In genomic region chr11:10580625-10581024, GRCh38 we compare ENCODE assay signal across 23 cellular contexts. TPM values are rescaled to one million over a fixed set of nuclear protein-coding genes. Genes with fewer than 3 reads are reported as not detected.
DNase-seq lines count a peak whose midpoint lies in the region; TF ChIP-seq lines count a peak whose summit lies in the region.
"Had no signal": no experiment of that assay in that cellular context is flagged by ENCODE, and none has a peak within 500 bp of the region (broad histone marks: within the 10 kb centered on the region; RNA-seq: fewer than 3 reads in every experiment).

No MANE protein-coding gene starts in this region.

- no peaks in the 10 kb centered on the region for H3K36me3 Mint-ChIP-seq in activated naive CD8-positive, alpha-beta T cell treated with anti-CD3 and anti-CD28 coated beads for 36 hours
- H3K36me3 Mint-ChIP-seq: activated naive CD8-positive, alpha-beta T cell treated with anti-CD3 and anti-CD28 coated beads, Interleukin-2, amount 10 ng/mL, durations not matched to agents 7 days and 5 days had no signal

- H3K4me3 Mint-ChIP-seq in activated naive CD8-positive, alpha-beta T cell treated with anti-CD3 and anti-CD28 coated beads for 36 hours: no peak overlapping the region
- H3K4me3 Mint-ChIP-seq: activated naive CD8-positive, alpha-beta T cell treated with anti-CD3 and anti-CD28 coated beads, Interleukin-2, amount 10 ng/mL, durations not matched to agents 7 days and 5 days; activated T-helper 1 cell treated with anti-CD3 and anti-CD28 coated beads, Interleukin-12 subunit alpha, Interleukin-12 subunit beta, Interleukin-2, Interleukin-4 antibody, amounts not matched to agents 30 ng/mL and 10 ng/mL and 1 ng/mL, durations not matched to agents 14 hours and 24 hours and 36 hours had no signal

- H3K4me3 ChIP-seq in vagina: no peak overlapping the region
- H3K4me3 ChIP-seq: gastrocnemius medialis, pancreas, smooth muscle cell had no signal

- H3K27me3 ChIP-seq in vagina: no peaks in the 10 kb centered on the region
- H3K27me3 ChIP-seq: brain microvascular endothelial cell, gastrocnemius medialis, pancreas had no signal

- H3K9me3 Mint-ChIP-seq in activated naive CD8-positive, alpha-beta T cell treated with anti-CD3 and anti-CD28 coated beads for 36 hours: no peaks in the 10 kb centered on the region
- H3K9me3 Mint-ChIP-seq: activated naive CD8-positive, alpha-beta T cell treated with anti-CD3 and anti-CD28 coated beads, Interleukin-2, amount 10 ng/mL, durations not matched to agents 7 days and 5 days; activated T-helper 1 cell treated with anti-CD3 and anti-CD28 coated beads, Interleukin-12 subunit alpha, Interleukin-12 subunit beta, Interleukin-2, Interleukin-4 antibody, amounts not matched to agents 30 ng/mL and 10 ng/mL and 1 ng/mL, durations not matched to agents 14 hours and 24 hours and 36 hours had no signal

- H3K27me3 Mint-ChIP-seq in activated naive CD8-positive, alpha-beta T cell treated with anti-CD3 and anti-CD28 coated beads for 36 hours: peaks cover 7% of the 10 kb centered on the region

- H3K4me1 ChIP-seq in vagina: peaks cover 36% of the 10 kb centered on the region

- TF ChIP-seq POLR2A in vagina (IDR thresholded peaks at IDR 0.05): no peak

- H3K27ac ChIP-seq in cingulate gyrus (ENCODE audit: low read depth, low read length) (peak overlapping the region; percentile 2), vagina (peak overlapping the region; percentile 28)
- H3K27ac ChIP-seq: brain microvascular endothelial cell, epithelial cell of prostate, RWPE1 had no signal

- peaks cover 0 to 27% of the 10 kb centered on the region in 2 donors for H3K36me3 ChIP-seq in vagina
- H3K36me3 ChIP-seq: brain microvascular endothelial cell, gastrocnemius medialis, pancreas had no signal

- intact Hi-C loops in vagina (cut with DNase I): no loop called here

- DNase-seq in islet precursor cell: peak; percentile 5
- DNase-seq in pulmonary artery endothelial cell (ENCODE audit: low read depth, low spot score): peak; percentile 67
- peak in 1 of 2 donors; percentile 37 for DNase-seq in vagina (ENCODE audit: extremely low spot score in 2 of 2)
- no peak for DNase-seq in activated naive CD8-positive, alpha-beta T cell treated with anti-CD3 and anti-CD28 coated beads for 36 hours
- DNase-seq in stimulated activated naive CD4-positive, alpha-beta T cell treated with Interleukin-2 at 50 U/mL for 16 hours (lab: John Stamatoyannopoulos, UW): no peak
- no peak for DNase-seq in NCI-H1417 treated with DMSO at 0.1 percent for 48 hours (lab: John Stamatoyannopoulos, UW)
- DNase-seq: activated CD4-positive, alpha-beta T cell treated with anti-CD3 and anti-CD28 coated beads for 1 hour; activated naive CD8-positive, alpha-beta T cell treated with anti-CD3 and anti-CD28 coated beads, Interleukin-2, amount 10 ng/mL, durations not matched to agents 7 days and 5 days; brain microvascular endothelial cell; Calu3; Karpas-422; NCI-H2171; NCI-H526; pancreas; stimulated activated CD4-positive, alpha-beta T cell treated with anti-CD3 and anti-CD28 coated beads, Interleukin-4, amount 100 ng/mL, for 24 hours; SW 1271 had no signal

- TF ChIP-seq CTCF in vagina (IDR thresholded peaks at IDR 0.05): no peak

- H3K9me3 ChIP-seq in vagina: no peaks in the 10 kb centered on the region
- H3K9me3 ChIP-seq: gastrocnemius medialis, pancreas had no signal

- no peaks in the 10 kb centered on the region for H3K4me1 Mint-ChIP-seq in activated naive CD8-positive, alpha-beta T cell treated with anti-CD3 and anti-CD28 coated beads for 36 hours
- H3K4me1 Mint-ChIP-seq: activated naive CD8-positive, alpha-beta T cell treated with anti-CD3 and anti-CD28 coated beads, Interleukin-2, amount 10 ng/mL, durations not matched to agents 7 days and 5 days had no signal

- H3K27ac Mint-ChIP-seq in activated naive CD8-positive, alpha-beta T cell treated with anti-CD3 and anti-CD28 coated beads for 36 hours: no peak overlapping the region
- H3K27ac Mint-ChIP-seq: activated naive CD8-positive, alpha-beta T cell treated with anti-CD3 and anti-CD28 coated beads, Interleukin-2, amount 10 ng/mL, durations not matched to agents 7 days and 5 days; activated T-helper 1 cell treated with anti-CD3 and anti-CD28 coated beads, Interleukin-12 subunit alpha, Interleukin-12 subunit beta, Interleukin-2, Interleukin-4 antibody, amounts not matched to agents 30 ng/mL and 10 ng/mL and 1 ng/mL, durations not matched to agents 14 hours and 24 hours and 36 hours had no signal

RNA-seq across cellular contexts. Expression of gene LYVE1, which starts 12.2 kb away (rescaled TPM):
- total RNA-seq in pulmonary artery endothelial cell (0.81 and 2.2 TPM in 2 replicates), vagina (62.9 TPM)
- total RNA-seq in activated naive CD8-positive, alpha-beta T cell treated with anti-CD3 and anti-CD28 coated beads for 36 hours: not detected
- total RNA-seq: activated naive CD8-positive, alpha-beta T cell treated with anti-CD3 and anti-CD28 coated beads, Interleukin-2, amount 10 ng/mL, durations not matched to agents 7 days and 5 days; activated T-helper 1 cell treated with anti-CD3 and anti-CD28 coated beads, Interleukin-12 subunit alpha, Interleukin-12 subunit beta, Interleukin-2, Interleukin-4 antibody, amounts not matched to agents 30 ng/mL and 10 ng/mL and 1 ng/mL, durations not matched to agents 14 hours and 24 hours and 36 hours; Calu3; HT-29; smooth muscle cell had no signal

RNA-seq across cellular contexts. Expression of gene RNF141, which starts 39.6 kb away (rescaled TPM):
- 22.7 and 36.1 TPM in 2 replicates for total RNA-seq in pulmonary artery endothelial cell
- total RNA-seq in vagina: 19.2 TPM
- 10 to 100 TPM; 17.8 to 18.0 TPM for total RNA-seq in activated naive CD8-positive, alpha-beta T cell treated with anti-CD3 and anti-CD28 coated beads for 36 hours

Comparison
In these comparisons a context has a peak if more than half of its experiments do, and no peak if none do; other contexts are left out.
1. DNase-seq: peak in islet precursor cell (single experiment) and pulmonary artery endothelial cell (single experiment); none in activated naive CD8-positive, alpha-beta T cell treated with anti-CD3 and anti-CD28 coated beads for 36 hours (single experiment), stimulated activated naive CD4-positive, alpha-beta T cell treated with Interleukin-2 at 50 U/mL for 16 hours (single experiment) and NCI-H1417 treated with DMSO at 0.1 percent for 48 hours (single experiment).
2. RNA of gene LYVE1, which starts 12.2 kb away (total RNA-seq): 62.9 TPM in vagina (single experiment); 0.81 to 2.2 TPM in pulmonary artery endothelial cell and not detected in activated naive CD8-positive, alpha-beta T cell treated with anti-CD3 and anti-CD28 coated beads for 36 hours; every median in the first group is over 10 times any median in the second.